In genomic region chr11:116732740-116733385, GRCh38 we compare ENCODE assay signal across 9 cellular contexts. TPM values are rescaled to one million over a fixed set of nuclear protein-coding genes. Genes with fewer than 3 reads are reported as not detected.
A peak's percentile ranks its signal among the peaks of the same experiment; 100 is the strongest.
DNase-seq lines count a peak whose midpoint lies in the region; ATAC-seq lines count a peak whose summit lies in the region.
"Had no signal": no experiment of that assay in that cellular context is flagged by ENCODE, and none has a peak within 500 bp of the region (broad histone marks: within the 10 kb centered on the region; RNA-seq: fewer than 3 reads in every experiment).

No MANE protein-coding gene starts in this region.

- H3K27ac Mint-ChIP-seq in naive thymus-derived CD8-positive, alpha-beta T cell: peak overlapping the region in 2 of 10 donors; percentile 61 to 87
- H3K27ac Mint-ChIP-seq: IgD-negative memory B cell had no signal

- H3K27me3 Mint-ChIP-seq in naive thymus-derived CD8-positive, alpha-beta T cell: peaks cover 0 to 5% (median 3%) of the 10 kb centered on the region in 5 donors

- H3K4me1 Mint-ChIP-seq in naive thymus-derived CD8-positive, alpha-beta T cell: peaks cover 7 to 13% (median 10%) of the 10 kb centered on the region in 4 donors

- no peaks in the 10 kb centered on the region for H3K36me3 Mint-ChIP-seq in naive thymus-derived CD8-positive, alpha-beta T cell
- H3K36me3 Mint-ChIP-seq: IgD-negative memory B cell had no signal

- peak overlapping the region in 1 of 10 donors; percentile 75 for H3K4me3 Mint-ChIP-seq in naive thymus-derived CD8-positive, alpha-beta T cell

- no peaks in the 10 kb centered on the region for H3K9me3 Mint-ChIP-seq in naive thymus-derived CD8-positive, alpha-beta T cell
- H3K9me3 Mint-ChIP-seq: IgD-negative memory B cell had no signal

- peak; percentile 83 for ATAC-seq in GM18907 (IDR thresholded peaks at IDR 0.05; ENCODE audit: unreplicated experiment)
- peak; percentile 86 for ATAC-seq in HG03432 (IDR thresholded peaks at IDR 0.05; ENCODE audit: unreplicated experiment)
- peak; percentile 86 for ATAC-seq in esophagus mucosa
- peak; percentile 81 to 89 for ATAC-seq in naive thymus-derived CD8-positive, alpha-beta T cell

- DNase-seq in AML-193 (lab: John Stamatoyannopoulos, UW): peak; percentile 58 to 63
- DNase-seq in NOMO-1 (lab: John Stamatoyannopoulos, UW; ENCODE audit: unreplicated experiment in 2 of 2): peak; percentile 15 to 52
- DNase-seq in activated CD8-positive, alpha-beta memory T cell treated with anti-CD3 and anti-CD28 coated beads, Interleukin-2, amount 50 U/mL, for 48 hours: peak; percentile 82
- DNase-seq in naive thymus-derived CD8-positive, alpha-beta T cell: peak; percentile 9 to 69 (median 44)
- DNase-seq in stimulated activated naive CD4-positive, alpha-beta T cell treated with Interleukin-2 at 50 U/mL for 16 hours (lab: John Stamatoyannopoulos, UW): peak; percentile 46

- POLR2A ChIA-PET in naive thymus-derived CD8-positive, alpha-beta T cell (lab: Charles Lee): no interaction called here

RNA-seq across cellular contexts. Expression of gene BUD13, which starts 39.9 kb away (rescaled TPM):
- 9.1 TPM for total RNA-seq in esophagus mucosa
- 10 to 100 TPM; 14.2 to 16.2 TPM for total RNA-seq in naive thymus-derived CD8-positive, alpha-beta T cell
- 10 to 100 TPM in 1 of 3 donors, 1 to 10 TPM in 2; 5.4 to 16.2 (median 6.6) TPM for polyA plus RNA-seq in naive thymus-derived CD8-positive, alpha-beta T cell

RNA-seq across cellular contexts. Expression of gene ZPR1, which starts 55.0 kb away (rescaled TPM):
- total RNA-seq in esophagus mucosa: 42.3 TPM
- total RNA-seq in naive thymus-derived CD8-positive, alpha-beta T cell: 10 to 100 TPM; 66.5 to 74.4 TPM
- 10 to 100 TPM; 29.5 to 42.9 (median 36.1) TPM for polyA plus RNA-seq in naive thymus-derived CD8-positive, alpha-beta T cell

RNA-seq across cellular contexts. Expression of gene APOA5, which starts 58.8 kb away (rescaled TPM):
- not detected for total RNA-seq in esophagus mucosa
- total RNA-seq in naive thymus-derived CD8-positive, alpha-beta T cell: not detected
- polyA plus RNA-seq in naive thymus-derived CD8-positive, alpha-beta T cell: not detected
- polyA plus RNA-seq: IgD-negative memory B cell had no signal

Comparison
In these comparisons a context has a peak if more than half of its experiments do, and no peak if none do; other contexts are left out.
1. Peak in every context shown above with its lines: DNase-seq and ATAC-seq.